4 cellular contexts compared by ENCODE assay signal in the genomic region with DNA sequence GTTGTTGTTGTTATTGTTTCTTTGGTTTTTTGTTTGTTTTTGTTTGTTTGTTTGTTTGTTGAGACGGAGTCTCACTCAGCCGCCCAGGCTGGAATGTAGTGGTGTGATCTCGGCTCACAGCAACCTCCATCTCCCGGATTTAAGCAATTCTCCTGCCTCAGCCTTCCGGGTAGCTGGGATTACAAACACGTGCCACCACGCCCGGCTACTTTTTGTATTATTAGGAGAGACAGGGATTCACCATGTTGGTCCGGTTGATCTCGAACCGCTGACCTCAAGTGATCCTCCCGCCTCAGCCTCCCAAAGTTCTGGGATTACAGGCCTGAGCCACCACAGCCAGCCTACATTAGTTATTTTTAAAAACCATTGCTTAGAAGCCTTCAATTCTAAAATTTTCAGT. TPM values are rescaled to one million over a fixed set of nuclear protein-coding genes. Genes with fewer than 3 reads are reported as not detected.
"Had no signal": no experiment of that assay in that cellular context is flagged by ENCODE, and none has a peak within 500 bp of the region (broad histone marks: within the 10 kb centered on the region; RNA-seq: fewer than 3 reads in every experiment).

No MANE protein-coding gene starts in this region.

- H3K4me3 ChIP-seq: GM12878 had no signal

- DNase-seq: GDM1, GF-D8 had no signal

RNA-seq across cellular contexts. Expression of a gene that starts 45.0 kb away (rescaled TPM):
- total RNA-seq: G401 had no signal
